In the genomic region with DNA sequence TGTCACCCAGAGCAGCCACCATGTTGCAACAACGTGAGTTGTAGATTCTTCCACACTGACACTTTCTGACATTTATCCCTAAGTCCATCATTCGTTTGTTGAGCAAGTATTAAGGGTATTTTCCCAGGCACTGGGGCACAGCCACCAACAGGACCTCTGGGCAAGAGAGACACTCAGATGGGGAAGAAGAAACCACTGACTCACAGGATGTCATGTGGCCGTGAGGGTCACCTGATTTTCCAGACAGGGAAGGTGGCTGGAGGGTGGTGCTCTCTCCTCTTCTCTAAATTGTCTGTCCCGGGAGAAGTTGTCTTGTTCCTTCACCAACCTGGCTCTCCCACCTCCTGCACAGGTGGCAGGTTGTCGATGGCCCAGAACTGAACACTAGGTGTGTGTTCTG, we compare ENCODE assay signal across 12 cellular contexts. TPM values are rescaled to one million over a fixed set of nuclear protein-coding genes. Genes with fewer than 3 reads are reported as not detected.
A peak's percentile ranks its signal among the peaks of the same experiment; 100 is the strongest.
DNase-seq lines count a peak whose midpoint lies in the region; ATAC-seq, FAIRE-seq and TF ChIP-seq lines count a peak whose summit lies in the region.
"Had no signal": no experiment of that assay in that cellular context is flagged by ENCODE, and none has a peak within 500 bp of the region (broad histone marks: within the 10 kb centered on the region; RNA-seq: fewer than 3 reads in every experiment).

No MANE protein-coding gene starts in this region.

- no peak overlapping the region for H3K4me3 Mint-ChIP-seq in WTC11

- no peaks in the 10 kb centered on the region for H3K27me3 Mint-ChIP-seq in WTC11 (ENCODE audit: low read depth)
- H3K27me3 Mint-ChIP-seq: progenitor cell of endocrine pancreas had no signal

- H3K4me1 ChIP-seq in right lobe of liver (no peaks in the 10 kb centered on the region), HepG2 (ENCODE audit: insufficient read depth, low read length) (peaks cover 6% of the 10 kb centered on the region; the same call in 1 of the 2 replicates), vagina (peaks cover 42% of the 10 kb centered on the region), Karpas-422 (ENCODE audit: low read length) (no peaks in the 10 kb centered on the region)

- H3K9ac ChIP-seq in HepG2 (ENCODE audit: insufficient read depth, low read depth, low read length): no peak overlapping the region
- no peak overlapping the region for H3K9ac ChIP-seq in Karpas-422 (ENCODE audit: low read length)

- H3K79me2 ChIP-seq in HepG2 (ENCODE audit: insufficient read depth, low read length): no peaks in the 10 kb centered on the region
- no peaks in the 10 kb centered on the region for H3K79me2 ChIP-seq in Karpas-422 (ENCODE audit: low read length)

- no peaks in the 10 kb centered on the region for H3K27me3 ChIP-seq in right lobe of liver
- no peaks in the 10 kb centered on the region for H3K27me3 ChIP-seq in HepG2 (ENCODE audit: control insufficient read depth in 1 of 2, insufficient read depth in 2 of 2, low read length in 2 of 2)
- no peaks in the 10 kb centered on the region for H3K27me3 ChIP-seq in vagina
- H3K27me3 ChIP-seq in Karpas-422 (ENCODE audit: low read length): no peaks in the 10 kb centered on the region
- H3K27me3 ChIP-seq: ascending aorta had no signal

- H3K36me3 ChIP-seq in right lobe of liver: peaks cover 8 to 43% (median 25%) of the 10 kb centered on the region in 4 donors
- peaks cover 49 to 97% of the 10 kb centered on the region in 2 experiments for H3K36me3 ChIP-seq in HepG2 (replicated peaks in 1 of 2; ENCODE audit: control insufficient read depth in 1 of 2, insufficient read depth in 2 of 2, low read length in 2 of 2)
- H3K36me3 ChIP-seq in vagina: peaks cover 0 to 96% of the 10 kb centered on the region in 2 donors
- peaks cover 31% of the 10 kb centered on the region for H3K36me3 ChIP-seq in Karpas-422 (ENCODE audit: insufficient read depth, low read length)

- CTCF ChIA-PET in HepG2 (lab: Yijun Ruan, JAX; ENCODE audit: low intra/inter-chr PET ratio, low total read pairs) (no interaction called here), WTC11 (lab: Charles Lee) (no interaction called here)

- H3K27ac Mint-ChIP-seq in WTC11: peak overlapping the region; percentile 78; the same call in 1 of the 2 replicates
- H3K27ac Mint-ChIP-seq: progenitor cell of endocrine pancreas had no signal

- no peaks in the 10 kb centered on the region for H3K9me3 ChIP-seq in right lobe of liver
- no peaks in the 10 kb centered on the region for H3K9me3 ChIP-seq in HepG2 (ENCODE audit: low read length)
- no peaks in the 10 kb centered on the region for H3K9me3 ChIP-seq in vagina
- H3K9me3 ChIP-seq in Karpas-422 (ENCODE audit: low read length): no peaks in the 10 kb centered on the region
- H3K9me3 ChIP-seq: ascending aorta had no signal

- peaks cover 31% of the 10 kb centered on the region for H3K36me3 Mint-ChIP-seq in WTC11

- 35% methylated on average over 4 of the region's 5 CpGs for WGBS in right lobe of liver (ENCODE audit: insufficient coverage, low coverage, low lambda C conversion rate, missing lambda C conversion rate)
- 87% methylated on average over 4 of the region's 5 CpGs for WGBS in HepG2 (ENCODE audit: low lambda C conversion rate)

- in situ Hi-C loops in HepG2 (cut with HindIII; ENCODE audit: extremely low pct_ligation_motif_present, low pct_unique_long_range_greater_than_20kb): no loop called here

- FAIRE-seq in HepG2 (lab: Jason Lieb, UNC): no peak
- FAIRE-seq: keratinocyte had no signal

- no peak overlapping the region for H3K4me3 ChIP-seq in right lobe of liver
- no peak overlapping the region for H3K4me3 ChIP-seq in HepG2 (replicated peaks in 1 of 3; ENCODE audit: insufficient read depth in 1 of 3, low read depth in 2 of 3, low read length in 3 of 3)
- no peak overlapping the region for H3K4me3 ChIP-seq in vagina
- H3K4me3 ChIP-seq in Karpas-422 (ENCODE audit: low read length): no peak overlapping the region
- H3K4me3 ChIP-seq: ascending aorta had no signal

- no TSS peak for BruUV-seq in HepG2 (replicated peaks; lab: Mats Ljungman, UMichigan)

- TF ChIP-seq EP300 in HepG2 (IDR thresholded peaks at IDR 0.05; ENCODE audit: low read depth in 2 of 2, low read length in 2 of 2) (no peak), HepG2 (CRISPR knock-in tag; IDR thresholded peaks at IDR 0.05; ENCODE audit: borderline replicate concordance) (no peak)

- no peaks in the 10 kb centered on the region for H3K9me3 Mint-ChIP-seq in WTC11

- TF ChIP-seq RAD21 in HepG2 (CRISPR knock-in tag; IDR thresholded peaks at IDR 0.05): no peak

- H3K4me2 ChIP-seq in HepG2 (ENCODE audit: low read depth, low read length) (no peak overlapping the region), Karpas-422 (ENCODE audit: low read depth, low read length, poor library complexity, severe bottlenecking) (no peak overlapping the region)

- intact Hi-C loops in right lobe of liver (cut with DNase I): no loop called here
- intact Hi-C loops in HepG2 (cut with micrococcal nuclease; ENCODE audit: unreplicated experiment): loop anchor here (10.0 kb wide), 1 partner anchor 49 kb away; a partner anchor contains a TSS
- intact Hi-C loops in vagina (cut with DNase I): no loop called here

- ATAC-seq in right lobe of liver: peak in 2 of 4 donors; percentile 20 to 39
- no peak for ATAC-seq in HepG2
- no peak for ATAC-seq in WTC11

- H2AFZ ChIP-seq in HepG2 (ENCODE audit: low read length): no peak overlapping the region
- no peak overlapping the region for H2AFZ ChIP-seq in Karpas-422 (ENCODE audit: low read length)

- H4K20me1 ChIP-seq in HepG2 (ENCODE audit: insufficient read depth, low read length): peaks cover 6% of the 10 kb centered on the region; the same call in 1 of the 2 replicates
- H4K20me1 ChIP-seq in Karpas-422 (ENCODE audit: insufficient read depth, low read depth, low read length): peaks cover 4% of the 10 kb centered on the region; the same call in 1 of the 2 replicates

- H3K9me2 ChIP-seq in Karpas-422 (replicated peaks; ENCODE audit: insufficient read depth, low read length): no peaks in the 10 kb centered on the region

- no peaks in the 10 kb centered on the region for H3K4me1 Mint-ChIP-seq in WTC11

- TF ChIP-seq CTCF in right lobe of liver (IDR thresholded peaks at IDR 0.05): no peak
- TF ChIP-seq CTCF in HepG2 (CRISPR knock-in tag; IDR thresholded peaks at IDR 0.05): no peak
- TF ChIP-seq CTCF in WTC11 (IDR thresholded peaks at IDR 0.05): no peak
- no peak for TF ChIP-seq CTCF in vagina (IDR thresholded peaks at IDR 0.05)

- peak overlapping the region in 2 of 3 donors; percentile 30 to 60 for H3K27ac ChIP-seq in right lobe of liver
- no peak overlapping the region for H3K27ac ChIP-seq in HepG2 (ENCODE audit: extremely low read length, insufficient read depth, low read length)
- H3K27ac ChIP-seq in vagina: peak overlapping the region; percentile 36
- no peak overlapping the region for H3K27ac ChIP-seq in Karpas-422 (ENCODE audit: low read length)
- H3K27ac ChIP-seq: ascending aorta had no signal

- DNase-seq in right lobe of liver (peak in 1 of 3 donors; percentile 69), HepG2 (ENCODE audit: low spot score) (no peak), WTC11 (ENCODE audit: low spot score) (no peak), kidney tubule cell (ENCODE audit: low spot score) (peak; percentile 55), vagina (ENCODE audit: extremely low spot score in 2 of 2) (no peak), NCI-H524 treated with DMSO at 0.1 percent for 48 hours (lab: John Stamatoyannopoulos, UW) (no peak), Karpas-422 (no peak)
- DNase-seq in activated CD4-positive, CD25-positive, alpha-beta regulatory T cell treated with anti-CD3 and anti-CD28 coated beads, Interleukin-2, amount 50 U/mL, for 72 hours: no peak
- DNase-seq: NCI-H2029 treated with DMSO at 0.1 percent for 48 hours had no signal

- POLR2A ChIA-PET in HepG2 (lab: Yijun Ruan, JAX): no interaction called here
- POLR2A ChIA-PET in WTC11 (lab: Charles Lee): no interaction called here

- no peak for TF ChIP-seq POLR2A in right lobe of liver (IDR thresholded peaks at IDR 0.05)
- no peak for TF ChIP-seq POLR2A in HepG2 (IDR thresholded peaks at IDR 0.05; ENCODE audit: insufficient read depth in 1 of 2, low read depth in 2 of 2, low read length in 2 of 2)
- TF ChIP-seq POLR2A in vagina (IDR thresholded peaks at IDR 0.05): no peak

TF ChIP-seq in WTC11, 78 proteins besides CTCF, POLR2A, EP300 and RAD21 (continues in another document):
- TF ChIP-seq ZNF317 (CRISPR knock-in tag; IDR thresholded peaks at IDR 0.05; ENCODE audit: borderline replicate concordance, low read depth): no peak

RNA-seq across cellular contexts. Expression of a gene that starts 51.7 kb away (rescaled TPM):
- 100 to 1,000 TPM in 1 of 6 experiments, 10 to 100 TPM in 5; 53.7 to 106 (median 90.1) TPM for total RNA-seq in right lobe of liver
- total RNA-seq in HepG2 (2016; rRNA removed; fragmentation: Illumina TruSeq; extraction: Trizol): 157 and 178 TPM in 2 replicates
- 30.6 and 37.3 TPM in 2 replicates for total RNA-seq in HepG2 (2016; cell fraction: cytosol; rRNA removed; fragmentation: Illumina TruSeq; extraction: Trizol; ENCODE audit: low read depth)
- 154 and 176 TPM in 2 replicates for total RNA-seq in HepG2 (2016; cell fraction: insoluble cytoplasmic fraction; rRNA removed; fragmentation: Illumina TruSeq; extraction: Trizol)
- total RNA-seq in HepG2 (2016; cell fraction: membrane; rRNA removed; fragmentation: Illumina TruSeq; extraction: Trizol): 93.6 and 97.6 TPM in 2 replicates
- total RNA-seq in HepG2 (2016; cell fraction: nucleus; rRNA removed; fragmentation: Illumina TruSeq; extraction: Trizol): 106 and 121 TPM in 2 replicates
- polyA plus RNA-seq in HepG2 (2011; rRNA removed): 134 and 147 TPM in 2 replicates
- polyA plus RNA-seq in HepG2 (2011; cell fraction: cytosol; rRNA removed): 144 and 156 TPM in 2 replicates
- polyA plus RNA-seq in HepG2 (2011; cell fraction: nucleus; rRNA removed): 229 and 231 TPM in 2 replicates
- 92.0 and 152 TPM in 2 replicates for polyA plus RNA-seq in HepG2 (2012)
- 48.0 and 48.3 TPM in 2 replicates for polyA plus RNA-seq in HepG2 (2016; cell fraction: cytosol; fragmentation: Illumina TruSeq; extraction: Trizol; ENCODE audit: low read depth)
- 270 and 301 TPM in 2 replicates for polyA plus RNA-seq in HepG2 (2016; cell fraction: insoluble cytoplasmic fraction; fragmentation: Illumina TruSeq; extraction: Trizol; ENCODE audit: low read depth)
- 80.3 and 83.8 TPM in 2 replicates for polyA plus RNA-seq in HepG2 (2016; cell fraction: membrane; fragmentation: Illumina TruSeq; extraction: Trizol; ENCODE audit: low read depth)
- polyA plus RNA-seq in HepG2 (2016; cell fraction: nucleus; fragmentation: Illumina TruSeq; extraction: Trizol; ENCODE audit: insufficient read depth, low read depth): 218 and 229 TPM in 2 replicates
- polyA minus RNA-seq in HepG2 (2011; rRNA and poly(A)+ RNA removed; ENCODE audit: low replicate concordance): 220 and 249 TPM in 2 replicates
- 69.6 and 71.7 TPM in 2 replicates for polyA minus RNA-seq in HepG2 (2011; cell fraction: cytosol; rRNA and poly(A)+ RNA removed)
- polyA minus RNA-seq in HepG2 (2011; cell fraction: nucleus; rRNA and poly(A)+ RNA removed): 105 and 112 TPM in 2 replicates
- 80.9 to 91.4 TPM (median 89.9 TPM) in 3 replicates for total RNA-seq in WTC11 (2021)
- total RNA-seq in vagina: 44.7 TPM
- 29.4 and 32.1 TPM in 2 replicates for total RNA-seq in Karpas-422 (2014; rRNA removed; shearing (Covaris generic); ENCODE audit: low replicate concordance)

Comparison
In these comparisons a context has a peak if more than half of its experiments do, and no peak if none do; other contexts are left out.
1. H3K27ac ChIP-seq: peak in right lobe of liver (2 of 3) and vagina (single experiment); none in HepG2 (single experiment) and Karpas-422 (single experiment).